ENCODE assay signal across 14 cellular contexts in the genomic region with DNA sequence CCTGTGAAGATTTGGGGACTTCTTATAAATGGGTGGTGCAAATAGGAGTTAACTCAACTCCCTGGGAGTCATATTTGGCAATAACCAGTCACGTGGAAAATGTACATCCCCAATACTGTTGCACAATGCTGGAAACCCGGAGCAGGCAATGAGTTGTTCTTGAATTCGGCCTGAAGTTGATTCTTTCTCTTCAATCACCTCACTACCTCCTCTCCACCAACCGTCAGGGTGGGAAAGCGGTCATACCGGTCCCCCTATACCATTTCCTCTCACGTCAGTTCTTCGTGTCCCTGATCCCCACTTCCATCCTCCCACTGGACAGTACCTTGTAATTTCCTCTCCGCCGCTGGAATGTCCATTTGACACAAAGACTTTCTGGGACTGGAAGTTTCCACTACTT. TPM values are rescaled to one million over a fixed set of nuclear protein-coding genes. Genes with fewer than 3 reads are reported as not detected.
DNase-seq lines count a peak whose midpoint lies in the region; ATAC-seq and TF ChIP-seq lines count a peak whose summit lies in the region.
"Had no signal": no experiment of that assay in that cellular context is flagged by ENCODE, and none has a peak within 500 bp of the region (broad histone marks: within the 10 kb centered on the region; RNA-seq: fewer than 3 reads in every experiment).

No MANE protein-coding gene starts in this region.

- in situ Hi-C loops in gastrocnemius medialis (cut with MboI; ENCODE audit: low sequenced_read_pairs in 4 of 4), result no loop called here

- no peak for DNase-seq in T-helper 17 cell
- DNase-seq in dorsolateral prefrontal cortex, result no peak
- DNase-seq in gastrocnemius medialis, result no peak
- no peak for DNase-seq in GM10266 (ENCODE audit: extremely low spot score)
- no peak for DNase-seq in GM19240 (ENCODE audit: insufficient read length, low spot score)
- no peak for DNase-seq in iPS-NIHi7 (ENCODE audit: extremely low spot score)
- no peak for DNase-seq in iPS-NIHi11 (ENCODE audit: low spot score)
- DNase-seq: MM.1S, NCI-H526 treated with DMSO at 0.1 percent for 48 hours, posterior cingulate gyrus had no signal

- H3K27ac ChIP-seq in dorsolateral prefrontal cortex (peak overlapping the region in 37 of 59 donors; percentile 14 to 86 (median 62)), gastrocnemius medialis (peak overlapping the region; percentile 21 to 78 (median 73))

- TF ChIP-seq CTCF in GM12875 (IDR thresholded peaks at IDR 0.05; ENCODE audit: borderline replicate concordance, insufficient read depth, low read depth, low read length) (no peak), dorsolateral prefrontal cortex (IDR thresholded peaks at IDR 0.05 in 54 of 56, conservative IDR thresholded peaks at IDR 0.05 in 2 of 56; ENCODE audit: low read depth in 1 of 56, partially characterized antibody in 56 of 56) (no peak), gastrocnemius medialis (IDR thresholded peaks at IDR 0.05 in 4 of 5, conservative IDR thresholded peaks at IDR 0.05 in 1 of 5) (no peak), GM10266 (IDR thresholded peaks at IDR 0.05; ENCODE audit: control insufficient read depth, insufficient read depth, low read depth, missing control alignments) (no peak)

- H3K4me3 Mint-ChIP-seq in T-helper 17 cell, result peak overlapping the region; percentile 98
- H3K4me3 Mint-ChIP-seq: brain, type B pancreatic cell had no signal

- H3K4me3 ChIP-seq in GM12875 (ENCODE audit: low read depth, low read length) (peak overlapping the region; percentile 10), dorsolateral prefrontal cortex (peak overlapping the region in 45 of 59 donors; percentile 0 to 65 (median 48)), gastrocnemius medialis (peak overlapping the region; percentile 49 to 58 (median 55))

- no peaks in the 10 kb centered on the region for H3K27me3 Mint-ChIP-seq in T-helper 17 cell

- H3K4me1 ChIP-seq in gastrocnemius medialis, result no peaks in the 10 kb centered on the region

- H3K36me3 Mint-ChIP-seq in T-helper 17 cell (ENCODE audit: low read depth), result peaks cover 46% of the 10 kb centered on the region
- H3K36me3 Mint-ChIP-seq: brain, type B pancreatic cell had no signal

- peak overlapping the region; percentile 98 for H3K27ac Mint-ChIP-seq in T-helper 17 cell
- H3K27ac Mint-ChIP-seq: brain, type B pancreatic cell had no signal

- H3K4me1 Mint-ChIP-seq in T-helper 17 cell, result peaks cover 76% of the 10 kb centered on the region

- intact Hi-C loops in dorsolateral prefrontal cortex (cut with DNase I), result no loop called here
- intact Hi-C loops in gastrocnemius medialis (cut with DNase I; ENCODE audit: low total_unique reads), result no loop called here

- TF ChIP-seq POLR2A in gastrocnemius medialis (IDR thresholded peaks at IDR 0.05), result peak in 1 of 2 donors; percentile 12

- ATAC-seq in T-helper 17 cell, result no peak
- peak in 1 of 2 donors; percentile 25 for ATAC-seq in gastrocnemius medialis

- H3K27me3 ChIP-seq in dorsolateral prefrontal cortex (peaks cover 0 to 20% (median 0%) of the 10 kb centered on the region in 45 donors), gastrocnemius medialis (no peaks in the 10 kb centered on the region)

- no peaks in the 10 kb centered on the region for H3K36me3 ChIP-seq in gastrocnemius medialis

- H3K9me3 ChIP-seq in T-helper 17 cell (ENCODE audit: control insufficient read depth, low read length, poor library complexity, severe bottlenecking) (no peaks in the 10 kb centered on the region), gastrocnemius medialis (no peaks in the 10 kb centered on the region)

RNA-seq across cellular contexts. Expression of a gene that starts 2.8 kb away (rescaled TPM):
- total RNA-seq in T-helper 17 cell, result 10 to 100 TPM; 44.1 to 65.3 TPM
- 10 to 100 TPM in 27 of 120 experiments, 1 to 10 TPM in 93; 2.5 to 28.1 (median 7.3) TPM for total RNA-seq in dorsolateral prefrontal cortex
- 10 to 100 TPM; 13.5 to 29.4 (median 15.6) TPM for total RNA-seq in gastrocnemius medialis

RNA-seq across cellular contexts. Expression of a gene that starts 23.6 kb away (rescaled TPM):
- 10 to 100 TPM; 14.1 to 23.0 TPM for total RNA-seq in T-helper 17 cell
- total RNA-seq in dorsolateral prefrontal cortex, result 1 to 10 TPM in 102 of 120 experiments, under 1 TPM in 18; 0.46 to 4.7 (median 1.6) TPM
- total RNA-seq in gastrocnemius medialis, result 1 to 10 TPM; 4.1 to 7.8 (median 4.9) TPM
- total RNA-seq: SK-MEL-5 had no signal

RNA-seq across cellular contexts. Expression of a gene that starts 54.5 kb away (rescaled TPM):
- total RNA-seq in T-helper 17 cell (10 to 100 TPM; 53.7 to 68.2 TPM), dorsolateral prefrontal cortex (10 to 100 TPM in 1 of 120 experiments, 1 to 10 TPM in 119; 1.2 to 11.1 (median 3.7) TPM), gastrocnemius medialis (1 to 10 TPM; 2.2 to 6.7 (median 3.2) TPM)

Comparison
In these comparisons a context has a peak if more than half of its experiments do, and no peak if none do; other contexts are left out.
1. RNA of a gene that starts 54.5 kb away (total RNA-seq): 53.7 to 68.2 TPM in T-helper 17 cell; 1.2 to 11.1 TPM in dorsolateral prefrontal cortex and 2.2 to 6.7 TPM in gastrocnemius medialis; every median in the first group is over 4 times any median in the second.
2. Peak in every context shown above with its lines, with median percentiles within 50 percentile points of each other: H3K4me3 ChIP-seq.